In genomic region chr15:85872125-85872524, GRCh38 we compare ENCODE assay signal across 20 cellular contexts.
"Had no signal": no experiment of that assay in that cellular context is flagged by ENCODE, and none has a peak within 500 bp of the region (broad histone marks: within the 10 kb centered on the region; RNA-seq: fewer than 3 reads in every experiment).

No MANE protein-coding gene starts in this region.

- H3K27me3 ChIP-seq: neural progenitor cell, right atrium auricular region had no signal

- H3K9ac ChIP-seq: neural progenitor cell had no signal

- DNase-seq: activated CD4-positive, alpha-beta memory T cell treated with anti-CD3 and anti-CD28 coated beads for 36 hours; activated CD4-positive, alpha-beta T cell treated with anti-CD3 and anti-CD28 coated beads, Interleukin-2, amount 10 ng/mL, durations not matched to agents 24 days and 14 days; activated CD4-positive, CD25-positive, alpha-beta regulatory T cell treated with anti-CD3 and anti-CD28 coated beads, Interleukin-2, amount 50 U/mL, for 72 hours; activated naive CD8-positive, alpha-beta T cell treated with anti-CD3 and anti-CD28 coated beads, Interleukin-2, amount 50 U/mL, for 24 hours; activated T-cell treated with anti-CD3 and anti-CD28 coated beads, Interleukin-2, amount 50 U/mL, for 48 hours; amygdala; endodermal cell; foreskin fibroblast; heart left ventricle; left lung; lower lobe of right lung; mesenchymal stem cell; natural killer cell; stimulated activated CD4-positive, alpha-beta T cell treated with anti-CD3 and anti-CD28 coated beads, Interleukin-15, amount 100 ng/mL, for 24 hours; stimulated activated CD4-positive, alpha-beta T cell treated with anti-CD3 and anti-CD28 coated beads, Interleukin-2, amount 100 ng/mL, for 24 hours; stimulated activated naive CD4-positive, alpha-beta T cell treated with Interleukin-2 at 50 U/mL for 16 hours had no signal

- H3K27ac ChIP-seq: heart left ventricle, left lung, lower lobe of right lung, neural progenitor cell, right atrium auricular region, tibial nerve had no signal

- ATAC-seq: activated naive CD8-positive, alpha-beta T cell treated with anti-CD3 and anti-CD28 coated beads, Interleukin-2, amount 50 U/mL, for 24 hours; esophagus mucosa; left lung; lower lobe of right lung had no signal

- H3K4me1 ChIP-seq: heart left ventricle, left lung, lower lobe of right lung, right atrium auricular region, tibial nerve had no signal

- H3K4me3 ChIP-seq: heart left ventricle, left lung, lower lobe of right lung, neural progenitor cell, right atrium auricular region, tibial nerve had no signal

- H3K9me3 ChIP-seq: heart left ventricle, left lung, lower lobe of right lung, right atrium auricular region, tibial nerve had no signal

- H3K36me3 ChIP-seq: heart left ventricle, left lung, lower lobe of right lung, neural progenitor cell, right atrium auricular region, tibial nerve had no signal

- H3K4me2 ChIP-seq: neural progenitor cell had no signal

- H2AFZ ChIP-seq: neural progenitor cell had no signal
